In the genomic region with DNA sequence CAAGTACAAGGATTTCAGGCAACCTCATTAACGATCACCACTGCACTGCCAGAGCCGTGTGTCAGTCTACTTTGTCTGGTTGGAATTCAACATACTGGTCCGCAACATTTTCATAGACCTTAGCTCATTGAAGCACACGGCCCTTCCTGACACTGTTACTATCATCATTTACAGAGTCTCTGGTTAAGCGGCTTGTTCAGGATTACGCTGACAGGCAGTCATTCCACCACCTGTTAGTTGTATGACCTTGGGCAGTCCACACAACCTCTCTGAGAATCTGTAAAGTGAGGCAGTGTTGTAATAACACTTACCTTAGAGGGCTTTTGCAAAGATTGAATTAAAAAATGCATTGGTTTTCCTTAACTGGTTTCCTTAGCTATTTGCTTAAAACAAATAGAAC, we compare ENCODE assay signal across 28 cellular contexts.
"Had no signal": no experiment of that assay in that cellular context is flagged by ENCODE, and none has a peak within 500 bp of the region (broad histone marks: within the 10 kb centered on the region; RNA-seq: fewer than 3 reads in every experiment).

No MANE protein-coding gene starts in this region.

- H3K27me3 ChIP-seq: gastroesophageal sphincter, ovary had no signal

- H3K9me3 Mint-ChIP-seq: activated CD4-positive, alpha-beta T cell treated with anti-CD3 and anti-CD28 coated beads, Interleukin-2, amount 10 ng/mL, durations not matched to agents 7 days and 5 days; activated CD8-positive, alpha-beta T cell treated with anti-CD3 and anti-CD28 coated beads for 36 hours; activated T-cell treated with anti-CD3 and anti-CD28 coated beads, Interleukin-2, amount 50 U/mL, for 4 hours; activated T-helper 17 cell treated with anti-CD3 and anti-CD28 coated beads, Interleukin-2, amount 50 U/mL, for 72 hours; effector memory CD8-positive, alpha-beta T cell; nephron; stimulated activated memory B cell treated with anti-CD40 and anti-IgM and Interleukin-4, amounts not matched to agents 10 μg/mL and 1 μg/mL and 100 μg/mL, for 72 hours; stimulated activated naive CD8-positive, alpha-beta T cell treated with anti-CD3 and anti-CD28 coated beads, Interleukin-15, amount 100 ng/mL, for 72 hours; type B pancreatic cell; WTC11 had no signal

- ATAC-seq: activated CD8-positive, alpha-beta T cell treated with anti-CD3 and anti-CD28 coated beads for 36 hours; activated T-cell treated with anti-CD3 and anti-CD28 coated beads, Interleukin-2, amount 50 U/mL, for 4 hours; activated T-helper 17 cell treated with anti-CD3 and anti-CD28 coated beads, Interleukin-2, amount 50 U/mL, for 72 hours; effector memory CD8-positive, alpha-beta T cell; gastroesophageal sphincter; stimulated activated memory B cell treated with anti-CD40 and anti-IgM and Interleukin-4, amounts not matched to agents 10 μg/mL and 1 μg/mL and 100 μg/mL, for 72 hours; stimulated activated naive CD8-positive, alpha-beta T cell treated with anti-CD3 and anti-CD28 coated beads, Interleukin-15, amount 100 ng/mL, for 72 hours; WTC11 had no signal

- H3K4me3 ChIP-seq: gastroesophageal sphincter, lower lobe of right lung, ovary, skin epidermis had no signal

- H3K36me3 ChIP-seq: gastroesophageal sphincter, lower lobe of right lung, ovary had no signal

- H3K27me3 Mint-ChIP-seq: activated CD4-positive, alpha-beta T cell treated with anti-CD3 and anti-CD28 coated beads, Interleukin-2, amount 10 ng/mL, durations not matched to agents 7 days and 5 days; activated CD8-positive, alpha-beta T cell treated with anti-CD3 and anti-CD28 coated beads for 36 hours; effector memory CD8-positive, alpha-beta T cell; stimulated activated naive CD8-positive, alpha-beta T cell treated with anti-CD3 and anti-CD28 coated beads, Interleukin-15, amount 100 ng/mL, for 72 hours had no signal

- DNase-seq: activated CD4-positive, alpha-beta T cell treated with anti-CD3 and anti-CD28 coated beads for 1 hour; activated CD4-positive, alpha-beta T cell treated with anti-CD3 and anti-CD28 coated beads, Interleukin-2, amount 10 ng/mL, durations not matched to agents 7 days and 5 days; activated CD8-positive, alpha-beta T cell treated with anti-CD3 and anti-CD28 coated beads for 36 hours; activated gamma-delta T cell treated with Interleukin-2 at 50 U/mL for 16 hours; activated naive CD4-positive, alpha-beta T cell treated with anti-CD3 and anti-CD28 coated beads, Interleukin-2, amount 50 U/mL, for 16 hours; activated T-cell treated with anti-CD3 and anti-CD28 coated beads, Interleukin-2, amount 50 U/mL, for 4 hours; amniotic stem cell; caudate nucleus; cortex of kidney; effector memory CD8-positive, alpha-beta T cell; hippocampal formation; kidney; lower lobe of right lung; mesendoderm; ovary; stimulated activated CD4-positive, alpha-beta T cell treated with anti-CD3 and anti-CD28 coated beads, Interleukin-4, amount 100 ng/mL, for 24 hours; stimulated activated CD8-positive, alpha-beta memory T cell treated with anti-CD3 and anti-CD28 coated beads, Interleukin-4, amount 100 ng/mL, for 48 hours; stimulated activated naive CD8-positive, alpha-beta T cell treated with anti-CD3 and anti-CD28 coated beads, Interleukin-15, amount 100 ng/mL, for 72 hours; substantia nigra; T-helper 2 cell had no signal

- H3K4me3 Mint-ChIP-seq: activated CD4-positive, alpha-beta T cell treated with anti-CD3 and anti-CD28 coated beads, Interleukin-2, amount 10 ng/mL, durations not matched to agents 7 days and 5 days; activated CD8-positive, alpha-beta T cell treated with anti-CD3 and anti-CD28 coated beads for 36 hours; activated T-cell treated with anti-CD3 and anti-CD28 coated beads, Interleukin-2, amount 50 U/mL, for 4 hours; activated T-helper 17 cell treated with anti-CD3 and anti-CD28 coated beads, Interleukin-2, amount 50 U/mL, for 72 hours; effector memory CD8-positive, alpha-beta T cell; nephron; stimulated activated memory B cell treated with anti-CD40 and anti-IgM and Interleukin-4, amounts not matched to agents 10 μg/mL and 1 μg/mL and 100 μg/mL, for 72 hours; stimulated activated naive CD8-positive, alpha-beta T cell treated with anti-CD3 and anti-CD28 coated beads, Interleukin-15, amount 100 ng/mL, for 72 hours; type B pancreatic cell; WTC11 had no signal

- H3K4me1 ChIP-seq: gastroesophageal sphincter had no signal

- H3K27ac Mint-ChIP-seq: activated CD4-positive, alpha-beta T cell treated with anti-CD3 and anti-CD28 coated beads, Interleukin-2, amount 10 ng/mL, durations not matched to agents 7 days and 5 days; activated CD8-positive, alpha-beta T cell treated with anti-CD3 and anti-CD28 coated beads for 36 hours; activated T-helper 17 cell treated with anti-CD3 and anti-CD28 coated beads, Interleukin-2, amount 50 U/mL, for 72 hours; effector memory CD8-positive, alpha-beta T cell; nephron; progenitor cell of endocrine pancreas; stimulated activated memory B cell treated with anti-CD40 and anti-IgM and Interleukin-4, amounts not matched to agents 10 μg/mL and 1 μg/mL and 100 μg/mL, for 72 hours; stimulated activated naive CD8-positive, alpha-beta T cell treated with anti-CD3 and anti-CD28 coated beads, Interleukin-15, amount 100 ng/mL, for 72 hours; type B pancreatic cell; WTC11 had no signal

- H3K27ac ChIP-seq: gastroesophageal sphincter, lower lobe of right lung, ovary, skin epidermis had no signal

- H3K9me3 ChIP-seq: gastroesophageal sphincter, lower lobe of right lung, ovary had no signal

- H3K4me1 Mint-ChIP-seq: activated T-helper 17 cell treated with anti-CD3 and anti-CD28 coated beads, Interleukin-2, amount 50 U/mL, for 72 hours had no signal

- H3K36me3 Mint-ChIP-seq: type B pancreatic cell, WTC11 had no signal
